Comparison of ENCODE assay signal across 1 cellular context in the genomic region with DNA sequence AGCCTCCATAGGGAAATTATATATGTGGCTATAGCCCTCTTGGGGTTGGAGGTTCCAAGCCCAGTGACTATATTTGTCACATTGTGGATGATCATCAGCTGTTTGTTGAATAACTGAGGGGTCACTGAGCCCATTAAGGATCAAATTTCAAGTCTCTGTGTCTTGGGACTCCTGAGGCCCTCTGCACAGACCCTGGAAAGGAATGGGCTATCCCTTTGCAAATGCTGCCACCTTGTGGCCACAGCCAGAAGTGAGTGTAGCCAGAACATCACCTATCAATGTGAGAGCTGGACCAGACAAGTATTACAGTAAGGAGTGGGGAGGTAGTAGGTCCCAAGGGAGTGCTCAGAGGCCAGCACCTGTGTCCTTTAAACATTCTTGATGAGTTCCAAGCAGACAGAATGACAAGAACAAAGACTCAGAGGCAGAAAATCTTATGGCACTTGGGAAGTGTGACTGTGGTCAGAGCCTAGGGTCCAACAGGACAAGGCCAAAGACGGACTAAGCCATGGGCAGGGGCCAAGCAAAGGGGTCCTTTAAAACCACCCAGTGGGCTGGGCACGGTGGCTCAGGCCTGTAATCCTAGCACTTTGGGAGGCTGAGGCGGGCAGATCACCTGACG.
TF ChIP-seq lines count a peak whose summit lies in the region.

No MANE protein-coding gene starts in this region.

TF ChIP-seq in endothelial cell of umbilical vein, 7 proteins besides CTCF, POLR2A, EP300 and RAD21:
- TF ChIP-seq, protein P1, sequence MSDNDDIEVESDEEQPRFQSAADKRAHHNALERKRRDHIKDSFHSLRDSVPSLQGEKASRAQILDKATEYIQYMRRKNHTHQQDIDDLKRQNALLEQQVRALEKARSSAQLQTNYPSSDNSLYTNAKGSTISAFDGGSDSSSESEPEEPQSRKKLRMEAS (IDR thresholded peaks at IDR 0.05; ENCODE audit: insufficient read depth, insufficient read length), result no peak
- TF ChIP-seq FOS (IDR thresholded peaks at IDR 0.05; ENCODE audit: borderline replicate concordance, insufficient read depth, low read length) (no peak), POLR2AphosphoS5 (IDR thresholded peaks at IDR 0.05; ENCODE audit: insufficient read depth, low read depth, low read length) (no peak)
